8 cellular contexts compared by ENCODE assay signal in genomic region chr1:145999321-146000024, GRCh38. TPM values are rescaled to one million over a fixed set of nuclear protein-coding genes. Genes with fewer than 3 reads are reported as not detected.
DNase-seq lines count a peak whose midpoint lies in the region; ATAC-seq, FAIRE-seq and TF ChIP-seq lines count a peak whose summit lies in the region.

No MANE protein-coding gene starts in this region.

- peaks cover 8% of the 10 kb centered on the region for H3K36me3 ChIP-seq in KOPT-K1 (ENCODE audit: insufficient read depth, low read length)
- peaks cover 1% of the 10 kb centered on the region for H3K36me3 ChIP-seq in fibroblast of lung (ENCODE audit: control insufficient read depth, insufficient read depth, low read length)
- H3K36me3 ChIP-seq in skeletal muscle tissue (ENCODE audit: control insufficient read depth in 3 of 3, insufficient read depth in 3 of 3, low read length in 3 of 3), result peaks cover 17 to 19% (median 18%) of the 10 kb centered on the region in 3 donors

- H3K4me1 ChIP-seq in fibroblast of lung (ENCODE audit: control insufficient read depth, extremely low read depth, insufficient read depth, low read length) (peaks cover 5% of the 10 kb centered on the region), skeletal muscle tissue (ENCODE audit: control insufficient read depth in 3 of 3, insufficient read depth in 3 of 3, low read length in 3 of 3) (peaks cover 20 to 34% (median 25%) of the 10 kb centered on the region in 3 donors)

- H3K9ac ChIP-seq in fibroblast of lung (ENCODE audit: insufficient read depth, low read length) (no peak overlapping the region), skeletal muscle tissue (ENCODE audit: low read depth in 1 of 3, low read length in 3 of 3) (peak overlapping the region; percentile 66 to 74 (median 66))

- DNase-seq in SHP77 (lab: John Stamatoyannopoulos, UW) (peak; percentile 20 to 76), fibroblast of lung (ENCODE audit: low read depth in 2 of 2) (no peak), D721Med (ENCODE audit: insufficient read length, low spot score) (no peak), inferior parietal cortex (ENCODE audit: extremely low spot score) (no peak), globus pallidus (ENCODE audit: low spot score) (no peak)

- FAIRE-seq in D721Med (lab: Jason Lieb, UNC), result no peak

- peaks cover 16% of the 10 kb centered on the region for H3K79me2 ChIP-seq in fibroblast of lung (ENCODE audit: control insufficient read depth, insufficient read depth, low read length)

- H3K27ac ChIP-seq in KOPT-K1 (ENCODE audit: low read depth, low read length, poor library complexity, severe bottlenecking), result peak overlapping the region; percentile 18
- H3K27ac ChIP-seq in fibroblast of lung (ENCODE audit: insufficient read depth, low read length), result no peak overlapping the region
- H3K27ac ChIP-seq in skeletal muscle tissue (ENCODE audit: low read depth, low read length), result peak overlapping the region; percentile 99

- H3K9me3 ChIP-seq in KOPT-K1 (ENCODE audit: insufficient read depth, low read length, poor library complexity, severe bottlenecking) (no peaks in the 10 kb centered on the region), fibroblast of lung (ENCODE audit: control insufficient read depth, insufficient read depth, low read depth, low read length) (no peaks in the 10 kb centered on the region), skeletal muscle tissue (ENCODE audit: control insufficient read depth in 3 of 3, low read length in 3 of 3) (no peaks in the 10 kb centered on the region)

- H2AFZ ChIP-seq in fibroblast of lung (ENCODE audit: low read length), result peak overlapping the region; percentile 8

- no peaks in the 10 kb centered on the region for H4K20me1 ChIP-seq in fibroblast of lung (ENCODE audit: control insufficient read depth, extremely low read depth, insufficient read depth, low read length)

- TF ChIP-seq CTCF in fibroblast of lung (conservative IDR thresholded peaks at IDR 0.05 in 1 of 2, IDR thresholded peaks at IDR 0.05 in 1 of 2; ENCODE audit: low read depth in 1 of 2, low read length in 2 of 2) (no peak), D721Med (IDR thresholded peaks at IDR 0.05; ENCODE audit: insufficient read depth, missing control alignments) (no peak)

- H3K4me2 ChIP-seq in fibroblast of lung (ENCODE audit: extremely low read depth, insufficient read depth, low read length), result no peak overlapping the region

- H3K4me3 ChIP-seq in fibroblast of lung (replicated peaks in 1 of 4; ENCODE audit: control extremely low read depth in 1 of 4, insufficient read depth in 1 of 4, low read depth in 3 of 4, low read length in 4 of 4) (peak overlapping the region in 1 of 4 experiments; percentile 3), skeletal muscle tissue (ENCODE audit: low read length in 3 of 3) (peak overlapping the region; percentile 61 to 93 (median 93))

- H3K27me3 ChIP-seq in fibroblast of lung (ENCODE audit: control insufficient read depth, insufficient read depth, low read length) (no peaks in the 10 kb centered on the region), skeletal muscle tissue (ENCODE audit: control insufficient read depth in 3 of 3, insufficient read depth in 3 of 3, low read length in 3 of 3) (no peaks in the 10 kb centered on the region)

- no peak for ATAC-seq in HG03342 (IDR thresholded peaks at IDR 0.05; ENCODE audit: unreplicated experiment)

RNA-seq across cellular contexts. Expression of gene TXNIP, which starts 3.1 kb away (rescaled TPM):
- total RNA-seq in fibroblast of lung, result 361 and 773 TPM in 2 replicates
- polyA plus RNA-seq in fibroblast of lung, result 61.1 and 204 TPM in 2 replicates
- 27.5 and 83.7 TPM in 2 replicates for polyA plus RNA-seq in fibroblast of lung (2012)
- polyA minus RNA-seq in fibroblast of lung (ENCODE audit: low replicate concordance), result 82.9 and 185 TPM in 2 replicates
- total RNA-seq in skeletal muscle tissue, result 536 TPM

RNA-seq across cellular contexts. Expression of gene HJV, which starts 22.1 kb away (rescaled TPM):
- total RNA-seq in fibroblast of lung, result not detected in 2 replicates
- polyA plus RNA-seq in fibroblast of lung, result not detected in 2 replicates
- polyA plus RNA-seq in fibroblast of lung (2012), result not detected in 2 replicates
- polyA minus RNA-seq in fibroblast of lung (ENCODE audit: low replicate concordance), result not detected in 2 replicates
- total RNA-seq in skeletal muscle tissue, result 439 TPM

RNA-seq across cellular contexts. Expression of gene POLR3GL, which starts 35.0 kb away (rescaled TPM):
- 15.4 and 23.8 TPM in 2 replicates for total RNA-seq in fibroblast of lung
- 22.6 and 23.3 TPM in 2 replicates for polyA plus RNA-seq in fibroblast of lung
- polyA plus RNA-seq in fibroblast of lung (2012), result 37.3 and 38.6 TPM in 2 replicates
- polyA minus RNA-seq in fibroblast of lung (ENCODE audit: low replicate concordance), result 7.0 and 10.0 TPM in 2 replicates
- total RNA-seq in skeletal muscle tissue, result 17.7 TPM

RNA-seq across cellular contexts. Expression of gene ANKRD34A, which starts 35.1 kb away (rescaled TPM):
- total RNA-seq in fibroblast of lung (0.26 and 1.2 TPM in 2 replicates), skeletal muscle tissue (under 0.01 TPM)
- 1.9 and 2.6 TPM in 2 replicates for polyA plus RNA-seq in fibroblast of lung
- polyA plus RNA-seq in fibroblast of lung (2012), result 2.8 and 4.1 TPM in 2 replicates
- polyA minus RNA-seq in fibroblast of lung (ENCODE audit: low replicate concordance), result 2.6 and 4.5 TPM in 2 replicates

RNA-seq across cellular contexts. Expression of gene LIX1L, which starts 41.7 kb away (rescaled TPM):
- total RNA-seq in fibroblast of lung, result 10.5 and 14.2 TPM in 2 replicates
- 63.3 and 65.7 TPM in 2 replicates for polyA plus RNA-seq in fibroblast of lung
- 17.0 and 20.1 TPM in 2 replicates for polyA plus RNA-seq in fibroblast of lung (2012)
- polyA minus RNA-seq in fibroblast of lung (ENCODE audit: low replicate concordance), result 28.7 and 31.4 TPM in 2 replicates
- total RNA-seq in skeletal muscle tissue, result 16.2 TPM

Comparison
In these comparisons a context has a peak if more than half of its experiments do, and no peak if none do; other contexts are left out.
1. DNase-seq: peak in SHP77 (2 of 2); none in fibroblast of lung (0 of 2), D721Med (single experiment), inferior parietal cortex (single experiment) and globus pallidus (single experiment).
2. RNA of gene HJV, which starts 22.1 kb away (total RNA-seq): 439 TPM in skeletal muscle tissue (single experiment); not detected in fibroblast of lung; every median in the first group is over 100 times any median in the second.